7 cellular contexts compared by ENCODE assay signal in genomic region chr11:72103754-72104167, GRCh38. TPM values are rescaled to one million over a fixed set of nuclear protein-coding genes. Genes with fewer than 3 reads are reported as not detected.
DNase-seq lines count a peak whose midpoint lies in the region; ATAC-seq, FAIRE-seq and TF ChIP-seq lines count a peak whose summit lies in the region.

No MANE protein-coding gene starts in this region.

- peak overlapping the region; percentile 14; the same call in 1 of the 2 replicates for H3K18ac ChIP-seq in IMR-90 (ENCODE audit: low read depth, low read length)

- H3K27me3 ChIP-seq in IMR-90 (ENCODE audit: control insufficient read depth, insufficient read depth, low read length) (no peaks in the 10 kb centered on the region), keratinocyte (ENCODE audit: control insufficient read depth, extremely low read depth, insufficient read depth, low read length) (no peaks in the 10 kb centered on the region)

- intact Hi-C loops in IMR-90 (cut with micrococcal nuclease), result loop anchor here (1.0 to 5.0 kb wide), 3 partner anchors 79 to 331 kb away; partner anchors contain the start of gene CLPB

- ATAC-seq in IMR-90 (ENCODE audit: low read depth), result no peak

- H3K23ac ChIP-seq in IMR-90 (ENCODE audit: low read depth, low read length), result peak overlapping the region; percentile 65; the same call in 1 of the 2 replicates

- no peak for FAIRE-seq in keratinocyte (lab: Jason Lieb, UNC)

- H4K5ac ChIP-seq in IMR-90 (ENCODE audit: low read depth, low read length), result peak overlapping the region; percentile 94

- H2AFZ ChIP-seq in IMR-90 (replicated peaks; ENCODE audit: low read length, poor library complexity) (peak overlapping the region; percentile 95), keratinocyte (ENCODE audit: control insufficient read depth, low read length) (peak overlapping the region; percentile 81)

- peaks cover 39% of the 10 kb centered on the region for H3K4me1 Mint-ChIP-seq in activated naive CD8-positive, alpha-beta T cell treated with anti-CD3 and anti-CD28 coated beads for 36 hours

- H2BK120ac ChIP-seq in IMR-90 (ENCODE audit: low read depth, low read length), result peak overlapping the region; percentile 74

- H4K91ac ChIP-seq in IMR-90 (ENCODE audit: insufficient read depth, low read depth, low read length), result peak overlapping the region; percentile 83

- no peaks in the 10 kb centered on the region for H3K27me3 Mint-ChIP-seq in activated naive CD8-positive, alpha-beta T cell treated with anti-CD3 and anti-CD28 coated beads for 36 hours

- CTCF ChIA-PET in IMR-90 (lab: Yijun Ruan, JAX), result interaction anchor here (0.6 kb wide), 1 partner anchor 70 kb away, joined by 3 read pairs; no protein-coding TSS in a partner anchor

- peak overlapping the region; percentile 37; the same call in 1 of the 3 replicates for H2BK15ac ChIP-seq in IMR-90 (ENCODE audit: low read depth, low read length)

- H3K9me1 ChIP-seq in IMR-90 (ENCODE audit: insufficient read depth, low read length) (peaks cover 39% of the 10 kb centered on the region), keratinocyte (ENCODE audit: control insufficient read depth, extremely low read depth, insufficient read depth, low read length) (no peaks in the 10 kb centered on the region)

- H2AK9ac ChIP-seq in IMR-90 (replicated peaks; ENCODE audit: low read depth, low read length, poor library complexity), result peak overlapping the region; percentile 99

- no TSS peak for BruUV-seq in IMR-90 (replicated peaks; lab: Mats Ljungman, UMichigan)

- H3K9me3 ChIP-seq in IMR-90 (ENCODE audit: control insufficient read depth, insufficient read depth, low read length) (no peaks in the 10 kb centered on the region), keratinocyte (ENCODE audit: control insufficient read depth, low read depth, low read length) (no peaks in the 10 kb centered on the region)

- peak overlapping the region; percentile 98 for H3K4ac ChIP-seq in IMR-90 (ENCODE audit: low read depth, low read length)

- H3K36me3 ChIP-seq in IMR-90 (ENCODE audit: control insufficient read depth, insufficient read depth, low read length), result peaks cover 14% of the 10 kb centered on the region
- H3K36me3 ChIP-seq in keratinocyte (ENCODE audit: control insufficient read depth in 2 of 2, extremely low read depth in 1 of 2, insufficient read depth in 2 of 2, low read length in 2 of 2), result peaks cover 4 to 30% of the 10 kb centered on the region in 2 experiments

- peak overlapping the region; percentile 36; the same call in 1 of the 2 replicates for H2BK20ac ChIP-seq in IMR-90 (ENCODE audit: low read depth, low read length)

- peaks cover 39% of the 10 kb centered on the region for H3K79me2 ChIP-seq in keratinocyte (ENCODE audit: control insufficient read depth, insufficient read depth, low read length)

- POLR2A ChIA-PET in IMR-90 (lab: Charles Lee; ENCODE audit: unreplicated experiment), result no interaction called here

- peaks cover 25% of the 10 kb centered on the region for H3K36me3 Mint-ChIP-seq in activated naive CD8-positive, alpha-beta T cell treated with anti-CD3 and anti-CD28 coated beads for 36 hours

- peaks cover 34 to 50% of the 10 kb centered on the region in 2 experiments for H3K79me1 ChIP-seq in IMR-90 (ENCODE audit: low read depth in 1 of 2, low read length in 2 of 2)

- no peak for TF ChIP-seq POLR2A in IMR-90 (IDR thresholded peaks at IDR 0.05; ENCODE audit: low read depth, low read length)

- TF ChIP-seq RAD21 in IMR-90 (IDR thresholded peaks at IDR 0.05; ENCODE audit: low read length), result no peak

- dilution Hi-C loops in IMR-90 (cut with HindIII; ENCODE audit: low sequenced_read_pairs, unreplicated experiment) (no loop called here), keratinocyte (cut with MboI; ENCODE audit: extremely low pct_ligation_motif_present, low sequenced_read_pairs) (no loop called here)

- H3K4me3 Mint-ChIP-seq in activated naive CD8-positive, alpha-beta T cell treated with anti-CD3 and anti-CD28 coated beads for 36 hours, result peak overlapping the region; percentile 93

- in situ Hi-C loops in IMR-90 (cut with MboI; ENCODE audit: low sequenced_read_pairs), result no loop called here

- peak overlapping the region; percentile 99 for H3K14ac ChIP-seq in IMR-90 (replicated peaks; ENCODE audit: low read depth, low read length)

- 70% methylated on average over 2 of the region's 11 CpGs; no CpG with 5 or more reads in 1 of the 2 experiments for WGBS in IMR-90 (ENCODE audit: extremely low coverage in 2 of 2, insufficient read length in 1 of 2), 2 experiments

- DNase-seq in IMR-90 (no peak), keratinocyte (ENCODE audit: low read depth, low spot score) (no peak), substantia nigra (lab: John Stamatoyannopoulos, UW) (peak in 2 of 49 donors; percentile 42 to 51), NCI-H1048 (lab: John Stamatoyannopoulos, UW) (no peak), cerebellum (ENCODE audit: low spot score) (no peak), hypothalamus (lab: John Stamatoyannopoulos, UW) (no peak)
- DNase-seq in activated naive CD8-positive, alpha-beta T cell treated with anti-CD3 and anti-CD28 coated beads for 36 hours, result no peak

- H2AK5ac ChIP-seq in IMR-90 (ENCODE audit: low read depth, low read length), result peak overlapping the region; percentile 96

- no peaks in the 10 kb centered on the region; the same call in 1 of the 2 replicates for H4K20me1 ChIP-seq in IMR-90 (ENCODE audit: insufficient read depth, low read length)
- H4K20me1 ChIP-seq in keratinocyte (ENCODE audit: control insufficient read depth, extremely low read depth, insufficient read depth, low read length), result no peaks in the 10 kb centered on the region

- H3K9ac ChIP-seq in IMR-90 (ENCODE audit: low read depth, low read length) (peak overlapping the region; percentile 17; the same call in 1 of the 2 replicates), keratinocyte (ENCODE audit: control insufficient read depth, extremely low read depth, insufficient read depth, low read length) (peak overlapping the region; percentile 63)

- H2BK5ac ChIP-seq in IMR-90 (ENCODE audit: low read depth, low read length, poor library complexity, severe bottlenecking), result peak overlapping the region; percentile 75

- H3K4me2 ChIP-seq in IMR-90 (ENCODE audit: low read depth, low read length) (peak overlapping the region; percentile 63), keratinocyte (ENCODE audit: control insufficient read depth, extremely low read depth, insufficient read depth, low read depth, low read length) (peak overlapping the region; percentile 91)

- H3K4me3 ChIP-seq in IMR-90 (ENCODE audit: insufficient read depth, low read depth, low read length) (peak overlapping the region; percentile 26), keratinocyte (ENCODE audit: control insufficient read depth in 2 of 3, extremely low read depth in 1 of 3, insufficient read depth in 2 of 3, low read depth in 1 of 3, low read length in 3 of 3) (peak overlapping the region in 1 of 3 experiments; percentile 67)

- H3K9me3 Mint-ChIP-seq in activated naive CD8-positive, alpha-beta T cell treated with anti-CD3 and anti-CD28 coated beads for 36 hours, result no peaks in the 10 kb centered on the region

- H3K4me1 ChIP-seq in IMR-90 (ENCODE audit: control insufficient read depth, insufficient read depth, low read length) (peaks cover 10% of the 10 kb centered on the region), keratinocyte (ENCODE audit: control insufficient read depth, extremely low read depth, insufficient read depth, low read length) (peaks cover 36% of the 10 kb centered on the region)

- peak overlapping the region; percentile 77 to 100 for H4K8ac ChIP-seq in IMR-90 (ENCODE audit: low read depth in 2 of 2, low read length in 2 of 2)

- peak overlapping the region; percentile 59 for H3K27ac ChIP-seq in IMR-90 (ENCODE audit: insufficient read depth, low read length)
- peak overlapping the region; percentile 95 for H3K27ac ChIP-seq in keratinocyte (ENCODE audit: control insufficient read depth, insufficient read depth, low read length)
- H3K27ac ChIP-seq in substantia nigra (ENCODE audit: low read depth, low read length, poor library complexity, severe bottlenecking), result peak overlapping the region; percentile 93

- peak overlapping the region; percentile 45 for H3K56ac ChIP-seq in IMR-90 (ENCODE audit: extremely low read depth, insufficient read depth, low read length)

- H3K27ac Mint-ChIP-seq in activated naive CD8-positive, alpha-beta T cell treated with anti-CD3 and anti-CD28 coated beads for 36 hours, result peak overlapping the region; percentile 91

- TF ChIP-seq CTCF in IMR-90 (conservative IDR thresholded peaks at IDR 0.05; ENCODE audit: low read depth, low read length) (no peak), keratinocyte (optimal IDR thresholded peaks at IDR 0.05 in 1 of 3, IDR thresholded peaks at IDR 0.05 in 1 of 3, conservative IDR thresholded peaks at IDR 0.05 in 1 of 3; ENCODE audit: extremely low read depth in 1 of 3, insufficient read depth in 2 of 3, low read length in 3 of 3) (no peak)

RNA-seq across cellular contexts. Expression of gene LAMTOR1, which starts 0.7 kb away (rescaled TPM):
- total RNA-seq in IMR-90 (2012; rRNA removed) (118 and 137 TPM in 2 replicates), cerebellum (36.8 TPM)
- polyA plus RNA-seq in IMR-90 (2012; rRNA removed) (126 and 131 TPM in 2 replicates), keratinocyte (88.5 to 151 TPM (median 131 TPM) in 3 replicates)
- polyA plus RNA-seq in IMR-90 (2012; cell fraction: cytosol; rRNA removed), result 138 and 178 TPM in 2 replicates
- 55.2 and 81.9 TPM in 2 replicates for polyA plus RNA-seq in IMR-90 (2012; cell fraction: nucleus; rRNA removed; ENCODE audit: low replicate concordance)
- total RNA-seq in activated naive CD8-positive, alpha-beta T cell treated with anti-CD3 and anti-CD28 coated beads for 36 hours, result 10 to 100 TPM; 65.5 to 66.2 TPM
- polyA plus RNA-seq in keratinocyte (2011; ENCODE audit: low read depth), result 8.6 TPM
- 134 and 162 TPM in 2 replicates for polyA plus RNA-seq in keratinocyte (2011; cell fraction: cytosol; rRNA removed)
- polyA plus RNA-seq in keratinocyte (2011; cell fraction: nucleus; rRNA removed), result 63.4 and 68.9 TPM in 2 replicates
- polyA plus RNA-seq in keratinocyte (2012; ENCODE audit: low replicate concordance), result 82.4 and 135 TPM in 2 replicates
- polyA minus RNA-seq in keratinocyte, result 210 to 319 TPM (median 261 TPM) in 3 replicates
- 159 TPM for polyA minus RNA-seq in keratinocyte (2011; cell fraction: cytosol; rRNA and poly(A)+ RNA removed)
- polyA minus RNA-seq in keratinocyte (2011; cell fraction: nucleus; rRNA and poly(A)+ RNA removed), result 28.0 and 29.3 TPM in 2 replicates

RNA-seq across cellular contexts. Expression of gene TOMT, which starts 2.0 kb away (rescaled TPM):
- total RNA-seq in IMR-90 (2012; rRNA removed) (not detected in 2 replicates), cerebellum (not detected)
- polyA plus RNA-seq in IMR-90 (2012; rRNA removed) (not detected in 2 replicates), keratinocyte (not detected in 3 replicates)
- polyA plus RNA-seq in IMR-90 (2012; cell fraction: cytosol; rRNA removed), result 0.05 TPM in 1 of 2 replicates, not detected in the other
- 0.39 and 0.64 TPM in 2 replicates for polyA plus RNA-seq in IMR-90 (2012; cell fraction: nucleus; rRNA removed; ENCODE audit: low replicate concordance)
- not detected for total RNA-seq in activated naive CD8-positive, alpha-beta T cell treated with anti-CD3 and anti-CD28 coated beads for 36 hours
- polyA plus RNA-seq in keratinocyte (2011; ENCODE audit: low read depth), result not detected
- polyA plus RNA-seq in keratinocyte (2011; cell fraction: cytosol; rRNA removed), result not detected in 2 replicates
- polyA plus RNA-seq in keratinocyte (2011; cell fraction: nucleus; rRNA removed), result not detected in 2 replicates
- polyA plus RNA-seq in keratinocyte (2012; ENCODE audit: low replicate concordance), result not detected in 2 replicates
- not detected in 3 replicates for polyA minus RNA-seq in keratinocyte
- polyA minus RNA-seq in keratinocyte (2011; cell fraction: cytosol; rRNA and poly(A)+ RNA removed), result not detected
- polyA minus RNA-seq in keratinocyte (2011; cell fraction: nucleus; rRNA and poly(A)+ RNA removed), result not detected in 2 replicates

RNA-seq across cellular contexts. Expression of gene ANAPC15, which starts 8.7 kb away (rescaled TPM):
- total RNA-seq in IMR-90 (2012; rRNA removed) (66.3 and 108 TPM in 2 replicates), cerebellum (8.5 TPM)
- polyA plus RNA-seq in IMR-90 (2012; rRNA removed) (78.7 and 84.2 TPM in 2 replicates), keratinocyte (42.1 to 90.8 TPM (median 70.9 TPM) in 3 replicates)
- polyA plus RNA-seq in IMR-90 (2012; cell fraction: cytosol; rRNA removed), result 46.5 and 88.3 TPM in 2 replicates
- polyA plus RNA-seq in IMR-90 (2012; cell fraction: nucleus; rRNA removed; ENCODE audit: low replicate concordance), result 15.0 and 38.6 TPM in 2 replicates
- total RNA-seq in activated naive CD8-positive, alpha-beta T cell treated with anti-CD3 and anti-CD28 coated beads for 36 hours, result 10 to 100 TPM; 70.4 to 71.8 TPM
- polyA plus RNA-seq in keratinocyte (2011; ENCODE audit: low read depth), result 32.4 TPM
- polyA plus RNA-seq in keratinocyte (2011; cell fraction: cytosol; rRNA removed), result 67.7 and 99.0 TPM in 2 replicates
- 24.9 and 32.3 TPM in 2 replicates for polyA plus RNA-seq in keratinocyte (2011; cell fraction: nucleus; rRNA removed)
- polyA plus RNA-seq in keratinocyte (2012; ENCODE audit: low replicate concordance), result 30.4 and 94.9 TPM in 2 replicates
- polyA minus RNA-seq in keratinocyte, result 33.1 to 60.4 TPM (median 34.0 TPM) in 3 replicates
- polyA minus RNA-seq in keratinocyte (2011; cell fraction: cytosol; rRNA and poly(A)+ RNA removed), result 16.9 TPM
- 3.2 and 6.1 TPM in 2 replicates for polyA minus RNA-seq in keratinocyte (2011; cell fraction: nucleus; rRNA and poly(A)+ RNA removed)

RNA-seq across cellular contexts. Expression of gene LRRC51, which starts 23.1 kb away (rescaled TPM):
- 4.4 and 5.6 TPM in 2 replicates for total RNA-seq in IMR-90 (2012; rRNA removed)
- polyA plus RNA-seq in IMR-90 (2012; rRNA removed), result 5.3 and 6.3 TPM in 2 replicates
- polyA plus RNA-seq in IMR-90 (2012; cell fraction: cytosol; rRNA removed), result 3.2 and 6.6 TPM in 2 replicates
- 2.7 and 4.4 TPM in 2 replicates for polyA plus RNA-seq in IMR-90 (2012; cell fraction: nucleus; rRNA removed; ENCODE audit: low replicate concordance)
- 10 to 100 TPM in 1 of 2 experiments, 1 to 10 TPM in 1; 7.0 to 10.0 TPM for total RNA-seq in activated naive CD8-positive, alpha-beta T cell treated with anti-CD3 and anti-CD28 coated beads for 36 hours
- polyA plus RNA-seq in keratinocyte, result 4.2 to 6.7 TPM (median 5.2 TPM) in 3 replicates
- 3.5 TPM for polyA plus RNA-seq in keratinocyte (2011; ENCODE audit: low read depth)
- polyA plus RNA-seq in keratinocyte (2011; cell fraction: cytosol; rRNA removed), result 3.3 and 4.0 TPM in 2 replicates
- polyA plus RNA-seq in keratinocyte (2011; cell fraction: nucleus; rRNA removed), result 2.7 and 4.0 TPM in 2 replicates
- polyA plus RNA-seq in keratinocyte (2012; ENCODE audit: low replicate concordance), result 2.3 and 6.0 TPM in 2 replicates
- 0.66 to 10.5 TPM (median 3.7 TPM) in 3 replicates for polyA minus RNA-seq in keratinocyte
- 3.1 TPM for polyA minus RNA-seq in keratinocyte (2011; cell fraction: cytosol; rRNA and poly(A)+ RNA removed)
- 0.74 and 1.6 TPM in 2 replicates for polyA minus RNA-seq in keratinocyte (2011; cell fraction: nucleus; rRNA and poly(A)+ RNA removed)
- total RNA-seq in cerebellum, result 12.5 TPM

RNA-seq across cellular contexts. Expression of gene NUMA1, which starts 23.4 kb away (rescaled TPM):
- total RNA-seq in IMR-90 (2012; rRNA removed) (56.7 and 61.7 TPM in 2 replicates), cerebellum (170 TPM)
- polyA plus RNA-seq in IMR-90 (2012; rRNA removed) (97.0 and 107 TPM in 2 replicates), keratinocyte (38.8 to 45.7 TPM (median 40.4 TPM) in 3 replicates)
- polyA plus RNA-seq in IMR-90 (2012; cell fraction: cytosol; rRNA removed), result 29.3 and 55.3 TPM in 2 replicates
- polyA plus RNA-seq in IMR-90 (2012; cell fraction: nucleus; rRNA removed; ENCODE audit: low replicate concordance), result 250 and 340 TPM in 2 replicates
- 100 to 1,000 TPM; 120 to 121 TPM for total RNA-seq in activated naive CD8-positive, alpha-beta T cell treated with anti-CD3 and anti-CD28 coated beads for 36 hours
- polyA plus RNA-seq in keratinocyte (2011; ENCODE audit: low read depth), result 26.5 TPM
- 24.7 and 32.8 TPM in 2 replicates for polyA plus RNA-seq in keratinocyte (2011; cell fraction: cytosol; rRNA removed)
- polyA plus RNA-seq in keratinocyte (2011; cell fraction: nucleus; rRNA removed), result 108 and 133 TPM in 2 replicates
- polyA plus RNA-seq in keratinocyte (2012; ENCODE audit: low replicate concordance), result 44.4 and 52.9 TPM in 2 replicates
- 89.8 to 255 TPM (median 101 TPM) in 3 replicates for polyA minus RNA-seq in keratinocyte
- 46.2 TPM for polyA minus RNA-seq in keratinocyte (2011; cell fraction: cytosol; rRNA and poly(A)+ RNA removed)
- 82.2 and 105 TPM in 2 replicates for polyA minus RNA-seq in keratinocyte (2011; cell fraction: nucleus; rRNA and poly(A)+ RNA removed)
